13 cellular contexts compared by ENCODE assay signal in the genomic region with DNA sequence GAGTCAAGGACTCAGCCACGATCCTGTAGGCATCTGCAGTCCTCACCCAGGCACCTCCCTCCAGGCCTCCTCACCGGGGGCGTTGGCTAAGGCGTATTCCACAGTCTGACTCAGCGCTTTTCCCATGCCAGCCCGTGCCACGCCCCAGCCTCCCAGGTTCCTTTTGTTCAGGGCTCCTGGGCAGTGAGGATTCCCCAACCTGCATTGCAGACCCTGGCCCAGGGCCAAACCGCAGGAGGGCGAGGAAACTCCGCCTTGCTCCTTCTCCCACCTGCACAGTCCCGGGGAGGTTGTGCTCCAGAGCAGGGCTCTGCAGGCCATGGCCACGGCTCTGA.
DNase-seq lines count a peak whose midpoint lies in the region; ATAC-seq, FAIRE-seq and TF ChIP-seq lines count a peak whose summit lies in the region.
"Had no signal": no experiment of that assay in that cellular context is flagged by ENCODE, and none has a peak within 500 bp of the region (broad histone marks: within the 10 kb centered on the region; RNA-seq: fewer than 3 reads in every experiment).

No MANE protein-coding gene starts in this region.

- H3K27ac Mint-ChIP-seq in astrocyte (ENCODE audit: unreplicated experiment), result no peak overlapping the region
- H3K27ac Mint-ChIP-seq: activated naive CD8-positive, alpha-beta T cell; CD8-positive, alpha-beta T cell; natural killer cell had no signal

- H3K4me2 ChIP-seq in astrocyte (ENCODE audit: low read length), result no peak overlapping the region
- H3K4me2 ChIP-seq in neuronal stem cell (ENCODE audit: insufficient read depth, low read length, poor library complexity, severe bottlenecking), result no peak overlapping the region

- TF ChIP-seq CTCF in astrocyte (IDR thresholded peaks at IDR 0.05; ENCODE audit: insufficient read depth, low read depth, low read length) (no peak), tibial nerve (IDR thresholded peaks at IDR 0.05) (no peak), psoas muscle (IDR thresholded peaks at IDR 0.05) (no peak)

- H2BK5ac ChIP-seq in neuronal stem cell (ENCODE audit: low read length), result peak overlapping the region; percentile 31

- H3K27ac ChIP-seq in astrocyte (ENCODE audit: low read depth, low read length) (no peak overlapping the region), neuronal stem cell (replicated peaks; ENCODE audit: low read length) (no peak overlapping the region), tibial nerve (no peak overlapping the region), psoas muscle (no peak overlapping the region)
- H3K27ac ChIP-seq: SJSA1 had no signal

- H3K27me3 ChIP-seq in astrocyte (ENCODE audit: insufficient read depth, low read length), result no peaks in the 10 kb centered on the region
- H3K27me3 ChIP-seq in neuronal stem cell (ENCODE audit: control insufficient read depth in 3 of 3, insufficient read depth in 3 of 3, low read depth in 1 of 3, low read length in 3 of 3), result peaks cover 0 to 3% (median 0%) of the 10 kb centered on the region in 3 experiments
- H3K27me3 ChIP-seq in tibial nerve, result no peaks in the 10 kb centered on the region
- no peaks in the 10 kb centered on the region for H3K27me3 ChIP-seq in psoas muscle (ENCODE audit: insufficient read depth in 3 of 3, low read length in 2 of 3)
- H3K27me3 ChIP-seq: SJSA1 had no signal

- no CpG with 5 or more reads among the region's 12 CpGs for WGBS in neuronal stem cell (ENCODE audit: extremely low coverage in 2 of 2, insufficient read length in 2 of 2, insufficient replicate concordance in 1 of 2), 2 donors
- WGBS in tibial nerve, 2 donors, result 66 to 78% methylated on average over 12 of the region's 12 CpGs
- WGBS in psoas muscle, 3 donors, result 69 to 78% (median 72%) methylated on average over 12 of the region's 12 CpGs

- H3K18ac ChIP-seq in neuronal stem cell (ENCODE audit: low read length), result peak overlapping the region; percentile 74

- no peaks in the 10 kb centered on the region for H3K9me3 ChIP-seq in astrocyte (ENCODE audit: insufficient read depth, low read depth, low read length)
- H3K9me3 ChIP-seq in neuronal stem cell (replicated peaks in 1 of 2; ENCODE audit: control insufficient read depth in 2 of 2, insufficient read depth in 1 of 2, low read depth in 1 of 2, low read length in 2 of 2), result no peaks in the 10 kb centered on the region
- H3K9me3 ChIP-seq in tibial nerve, result peaks cover 0 to 5% (median 0%) of the 10 kb centered on the region in 4 donors
- no peaks in the 10 kb centered on the region for H3K9me3 ChIP-seq in psoas muscle
- H3K9me3 ChIP-seq: SJSA1 had no signal

- no peak overlapping the region for H3K4me3 Mint-ChIP-seq in astrocyte (ENCODE audit: unreplicated experiment)
- H3K4me3 Mint-ChIP-seq: activated naive CD8-positive, alpha-beta T cell; CD8-positive, alpha-beta T cell; natural killer cell had no signal

- TF ChIP-seq POLR2A in tibial nerve (IDR thresholded peaks at IDR 0.05), result no peak

- H2BK120ac ChIP-seq in neuronal stem cell (ENCODE audit: low read depth, low read length), result peak overlapping the region; percentile 38

- FAIRE-seq in astrocyte (lab: Jason Lieb, UNC), result no peak

- no peaks in the 10 kb centered on the region for H3K4me1 ChIP-seq in astrocyte (ENCODE audit: insufficient read depth, low read length)
- H3K4me1 ChIP-seq in neuronal stem cell (ENCODE audit: control insufficient read depth in 2 of 2, insufficient read depth in 1 of 2, low read depth in 1 of 2, low read length in 2 of 2), result peaks cover 0 to 8% of the 10 kb centered on the region in 2 donors
- no peaks in the 10 kb centered on the region for H3K4me1 ChIP-seq in tibial nerve
- no peaks in the 10 kb centered on the region for H3K4me1 ChIP-seq in psoas muscle
- H3K4me1 ChIP-seq: SJSA1 had no signal

- H3K4ac ChIP-seq in neuronal stem cell (ENCODE audit: low read length), result no peak overlapping the region

- H2BK15ac ChIP-seq in neuronal stem cell (ENCODE audit: low read length), result no peak overlapping the region

- DNase-seq in DMS153 (lab: John Stamatoyannopoulos, UW), result peak; percentile 85
- peak; percentile 72 for DNase-seq in NCI-H1105 (lab: John Stamatoyannopoulos, UW)
- DNase-seq in astrocyte (ENCODE audit: low read depth), result peak; percentile 3
- no peak for DNase-seq in neuronal stem cell (ENCODE audit: low spot score)
- DNase-seq in NCI-H2196 (lab: John Stamatoyannopoulos, UW; ENCODE audit: unreplicated experiment), result no peak
- DNase-seq in activated effector memory CD4-positive, alpha-beta T cell treated with anti-CD3 and anti-CD28 coated beads, Interleukin-2, amount 50 U/mL, for 16 hours, result no peak
- DNase-seq in tibial nerve (ENCODE audit: low spot score in 2 of 2), result no peak
- no peak for DNase-seq in psoas muscle
- DNase-seq: effector memory CD4-positive, alpha-beta T cell; natural killer cell had no signal

- no peak for ATAC-seq in psoas muscle
- ATAC-seq: CD8-positive, alpha-beta T cell; natural killer cell had no signal

- no peaks in the 10 kb centered on the region for H4K20me1 ChIP-seq in astrocyte (ENCODE audit: insufficient read depth, low read length)

- no peak overlapping the region for H3K23ac ChIP-seq in neuronal stem cell (ENCODE audit: low read depth, low read length, poor library complexity)

- H3K4me3 ChIP-seq in astrocyte (ENCODE audit: insufficient read depth, low read depth, low read length) (no peak overlapping the region), neuronal stem cell (ENCODE audit: low read length in 2 of 2) (peak overlapping the region in 1 of 2 donors; percentile 35), tibial nerve (no peak overlapping the region), psoas muscle (no peak overlapping the region)
- H3K4me3 ChIP-seq: SJSA1 had no signal

- H2BK12ac ChIP-seq in neuronal stem cell (ENCODE audit: low read length), result peak overlapping the region; percentile 50

- no peak for TF ChIP-seq EP300 in tibial nerve (IDR thresholded peaks at IDR 0.05)

- no peak overlapping the region for H4K91ac ChIP-seq in neuronal stem cell (ENCODE audit: low read depth, low read length, poor library complexity)

- peaks cover 7% of the 10 kb centered on the region for H3K27me3 Mint-ChIP-seq in astrocyte (ENCODE audit: low read depth, unreplicated experiment)
- H3K27me3 Mint-ChIP-seq: activated naive CD8-positive, alpha-beta T cell had no signal

- H2AK5ac ChIP-seq in neuronal stem cell (ENCODE audit: low read depth, low read length), result peak overlapping the region; percentile 92

- intact Hi-C loops in psoas muscle (cut with DNase I), result loop anchor here in 1 of 2 donors (10.0 kb wide), 1 partner anchor 62 kb away; no protein-coding TSS in a partner anchor

- H2AFZ ChIP-seq in astrocyte (ENCODE audit: low read depth, low read length) (peak overlapping the region; percentile 39), neuronal stem cell (ENCODE audit: low read length) (no peak overlapping the region)

- H3K9me3 Mint-ChIP-seq in astrocyte (ENCODE audit: unreplicated experiment), result no peaks in the 10 kb centered on the region
- H3K9me3 Mint-ChIP-seq: CD8-positive, alpha-beta T cell; natural killer cell had no signal

- no peaks in the 10 kb centered on the region for H3K79me1 ChIP-seq in neuronal stem cell (ENCODE audit: low read depth, low read length)

- H4K8ac ChIP-seq in neuronal stem cell (ENCODE audit: low read depth, low read length), result peak overlapping the region; percentile 95

- H3K36me3 Mint-ChIP-seq in astrocyte (ENCODE audit: low read depth, unreplicated experiment), result no peaks in the 10 kb centered on the region
- H3K36me3 Mint-ChIP-seq: activated naive CD8-positive, alpha-beta T cell; CD8-positive, alpha-beta T cell; natural killer cell had no signal

- H3K9ac ChIP-seq in astrocyte (ENCODE audit: low read length) (no peak overlapping the region), neuronal stem cell (ENCODE audit: low read depth, low read length, poor library complexity) (no peak overlapping the region)

- no peaks in the 10 kb centered on the region for H3K79me2 ChIP-seq in astrocyte (ENCODE audit: insufficient read depth, low read length)

- H3K4me1 Mint-ChIP-seq in astrocyte (ENCODE audit: low read depth, unreplicated experiment), result peaks cover 4% of the 10 kb centered on the region
- H3K4me1 Mint-ChIP-seq: natural killer cell had no signal

- H3K36me3 ChIP-seq in astrocyte (ENCODE audit: insufficient read depth, low read length), result no peaks in the 10 kb centered on the region
- no peaks in the 10 kb centered on the region for H3K36me3 ChIP-seq in neuronal stem cell (replicated peaks in 1 of 2; ENCODE audit: control insufficient read depth in 2 of 2, insufficient read depth in 2 of 2, low read length in 2 of 2)
- no peaks in the 10 kb centered on the region for H3K36me3 ChIP-seq in tibial nerve
- no peaks in the 10 kb centered on the region for H3K36me3 ChIP-seq in psoas muscle (ENCODE audit: insufficient read depth in 1 of 2, low read depth in 1 of 2)
- H3K36me3 ChIP-seq: SJSA1 had no signal

- H3K14ac ChIP-seq in neuronal stem cell (ENCODE audit: low read length), result no peak overlapping the region

Comparison
In these comparisons a context has a peak if more than half of its experiments do, and no peak if none do; other contexts are left out.
1. DNase-seq: peak in DMS153 (single experiment), NCI-H1105 (single experiment) and astrocyte (single experiment); none in neuronal stem cell (single experiment), NCI-H2196 (single experiment), activated effector memory CD4-positive, alpha-beta T cell treated with anti-CD3 and anti-CD28 coated beads, Interleukin-2, amount 50 U/mL, for 16 hours (single experiment), tibial nerve (0 of 2) and psoas muscle (0 of 2).